ENCODE assay signal across 29 cellular contexts in genomic region chr17:4672055-4672630, GRCh38. TPM values are rescaled to one million over a fixed set of nuclear protein-coding genes. Genes with fewer than 3 reads are reported as not detected.
"Had no signal": no experiment of that assay in that cellular context is flagged by ENCODE, and none has a peak within 500 bp of the region (broad histone marks: within the 10 kb centered on the region; RNA-seq: fewer than 3 reads in every experiment).

No MANE protein-coding gene starts in this region.

- H3K27ac ChIP-seq: brain microvascular endothelial cell, cardiac muscle cell, SK-N-MC had no signal

- DNase-seq: activated CD4-positive, alpha-beta T cell treated with anti-CD3 and anti-CD28 coated beads for 48 hours; activated CD4-positive, alpha-beta T cell treated with anti-CD3 and anti-CD28 coated beads, Interleukin-2, amount 50 U/mL, for 4 hours; activated CD4-positive, CD25-positive, alpha-beta regulatory T cell treated with anti-CD3 and anti-CD28 coated beads, Interleukin-2, amount 50 U/mL, for 72 hours; activated CD8-positive, alpha-beta memory T cell treated with anti-CD3 and anti-CD28 coated beads, Interleukin-2, amount 50 U/mL, for 48 hours; activated CD8-positive, alpha-beta T cell treated with anti-CD3 and anti-CD28 coated beads, Interleukin-2, amount 10 ng/mL, durations not matched to agents 7 days and 5 days; activated gamma-delta T cell treated with Interleukin-2 at 50 U/mL for 16 hours; activated naive CD4-positive, alpha-beta T cell treated with anti-CD3 and anti-CD28 coated beads, Interleukin-2, amount 10 ng/mL, durations not matched to agents 7 days and 5 days; activated T-cell treated with anti-CD3 and anti-CD28 coated beads, Interleukin-2, amount 50 U/mL, for 48 hours; brain microvascular endothelial cell; cerebellar nuclear complex; Karpas-422; MM.1S; NCI-H1105; NCI-H1436; NCI-H1694 treated with DMSO at 0.1 percent for 48 hours; NCI-H2029 treated with DMSO at 0.1 percent for 48 hours; NCI-H345; NCI-H510A; NCI-H526 treated with DMSO at 0.1 percent for 48 hours; NK-92 treated with Interleukin-12 subunit alpha and Interleukin-12 subunit beta, amount 100 ng/mL, for 24 hours; OCI-M1; RPMI8226 had no signal

- ATAC-seq: activated CD8-positive, alpha-beta T cell treated with anti-CD3 and anti-CD28 coated beads, Interleukin-2, amount 10 ng/mL, durations not matched to agents 7 days and 5 days; Panc1; Right ventricle myocardium inferior; WTC11 had no signal

- H3K4me3 Mint-ChIP-seq: activated CD8-positive, alpha-beta T cell treated with anti-CD3 and anti-CD28 coated beads, Interleukin-2, amount 10 ng/mL, durations not matched to agents 7 days and 5 days; activated naive CD4-positive, alpha-beta T cell treated with anti-CD3 and anti-CD28 coated beads, Interleukin-2, amount 10 ng/mL, durations not matched to agents 7 days and 5 days; WTC11 had no signal

- H3K27me3 ChIP-seq: brain microvascular endothelial cell, cardiac muscle cell had no signal

- H3K9me3 Mint-ChIP-seq: activated naive CD4-positive, alpha-beta T cell treated with anti-CD3 and anti-CD28 coated beads, Interleukin-2, amount 10 ng/mL, durations not matched to agents 7 days and 5 days; activated T-helper 2 cell treated with anti-CD3 and anti-CD28 coated beads, Interferon-gamma antibody, Interleukin-2, Interleukin-4, amounts not matched to agents 10 μg/mL and 5 μg/mL and 100 μg/mL, durations not matched to agents 14 hours and 24 hours and 36 hours; WTC11 had no signal

- H3K4me3 ChIP-seq: cardiac muscle cell, SK-N-MC had no signal

- H3K4me1 Mint-ChIP-seq: activated naive CD4-positive, alpha-beta T cell treated with anti-CD3 and anti-CD28 coated beads, Interleukin-2, amount 10 ng/mL, durations not matched to agents 7 days and 5 days had no signal

- H3K27ac Mint-ChIP-seq: activated CD8-positive, alpha-beta T cell treated with anti-CD3 and anti-CD28 coated beads, Interleukin-2, amount 10 ng/mL, durations not matched to agents 7 days and 5 days; activated naive CD4-positive, alpha-beta T cell treated with anti-CD3 and anti-CD28 coated beads, Interleukin-2, amount 10 ng/mL, durations not matched to agents 7 days and 5 days; activated T-helper 2 cell treated with anti-CD3 and anti-CD28 coated beads, Interferon-gamma antibody, Interleukin-2, Interleukin-4, amounts not matched to agents 10 μg/mL and 5 μg/mL and 100 μg/mL, durations not matched to agents 14 hours and 24 hours and 36 hours; WTC11 had no signal

RNA-seq across cellular contexts. Expression of gene ALOX15, which starts 30.7 kb away (rescaled TPM):
- total RNA-seq: activated CD8-positive, alpha-beta T cell treated with anti-CD3 and anti-CD28 coated beads, Interleukin-2, amount 10 ng/mL, durations not matched to agents 7 days and 5 days; activated T-helper 2 cell treated with anti-CD3 and anti-CD28 coated beads, Interferon-gamma antibody, Interleukin-2, Interleukin-4, amounts not matched to agents 10 μg/mL and 5 μg/mL and 100 μg/mL, durations not matched to agents 14 hours and 24 hours and 36 hours; T-helper 1 cell treated with Interleukin-12 subunit alpha and Interleukin-12 subunit beta and Interleukin-4 antibody, amounts not matched to agents 30 ng/mL and 1 ng/mL, for 36 hours had no signal
